9 cellular contexts compared by ENCODE assay signal in genomic region chr3:171347017-171347979, GRCh38.
DNase-seq lines count a peak whose midpoint lies in the region; ATAC-seq and TF ChIP-seq lines count a peak whose summit lies in the region.
"Had no signal": no experiment of that assay in that cellular context is flagged by ENCODE, and none has a peak within 500 bp of the region (broad histone marks: within the 10 kb centered on the region; RNA-seq: fewer than 3 reads in every experiment).

No MANE protein-coding gene starts in this region.

- H3F3A ChIP-seq in GM23248 (ENCODE audit: insufficient read depth) = peaks cover 20% of the 10 kb centered on the region

- no peaks in the 10 kb centered on the region for H3K9me3 Mint-ChIP-seq in stimulated activated memory B cell treated with anti-CD40 and anti-IgM and Interleukin-4, amounts not matched to agents 10 μg/mL and 1 μg/mL and 100 μg/mL, for 72 hours

- H3K27ac Mint-ChIP-seq in stimulated activated memory B cell treated with anti-CD40 and anti-IgM and Interleukin-4, amounts not matched to agents 10 μg/mL and 1 μg/mL and 100 μg/mL, for 72 hours = no peak overlapping the region
- H3K27ac Mint-ChIP-seq: memory B cell had no signal

- DNase-seq in GM23248 = peak; percentile 46
- peak; percentile 82 for DNase-seq in M059J (ENCODE audit: low read depth)
- DNase-seq in epithelial cell of esophagus (ENCODE audit: low read depth) = peak; percentile 60
- DNase-seq in GOT3 (lab: John Stamatoyannopoulos, UW) = no peak
- DNase-seq in activated naive CD4-positive, alpha-beta T cell (lab: John Stamatoyannopoulos, UW) = no peak
- no peak for DNase-seq in mucosa of gallbladder (ENCODE audit: low spot score)

- H3K4me2 ChIP-seq in GM23248 (ENCODE audit: unreplicated experiment) = no peak overlapping the region

- H3K36me3 Mint-ChIP-seq in stimulated activated memory B cell treated with anti-CD40 and anti-IgM and Interleukin-4, amounts not matched to agents 10 μg/mL and 1 μg/mL and 100 μg/mL, for 72 hours = no peaks in the 10 kb centered on the region

- H3K4me1 ChIP-seq in GM23248 (ENCODE audit: insufficient read depth) = peaks cover 30% of the 10 kb centered on the region

- no peak overlapping the region for H3K27ac ChIP-seq in GM23248

- 72 to 82% methylated on average over 4 of the region's 4 CpGs for WGBS in GM23248 (ENCODE audit: low coverage in 1 of 2, low lambda C conversion rate in 2 of 2, missing lambda C conversion rate in 2 of 2), 2 experiments

- H3K4me3 Mint-ChIP-seq in stimulated activated memory B cell treated with anti-CD40 and anti-IgM and Interleukin-4, amounts not matched to agents 10 μg/mL and 1 μg/mL and 100 μg/mL, for 72 hours = no peak overlapping the region
- H3K4me3 Mint-ChIP-seq: memory B cell had no signal

- H3K9me3 ChIP-seq in GM23248 (ENCODE audit: low read depth) = no peaks in the 10 kb centered on the region

- no peak overlapping the region for H3K9ac ChIP-seq in GM23248

- in situ Hi-C loops in GM23248 (cut with MboI) = no loop called here

- no peak overlapping the region for H2AFZ ChIP-seq in GM23248

- no peaks in the 10 kb centered on the region for H3K79me2 ChIP-seq in GM23248 (ENCODE audit: insufficient read depth)

- H3K4me1 Mint-ChIP-seq in stimulated activated memory B cell treated with anti-CD40 and anti-IgM and Interleukin-4, amounts not matched to agents 10 μg/mL and 1 μg/mL and 100 μg/mL, for 72 hours = peaks cover 5% of the 10 kb centered on the region

- no peaks in the 10 kb centered on the region for H3K9me2 ChIP-seq in GM23248 (ENCODE audit: insufficient read depth)

- H3K27me3 Mint-ChIP-seq in stimulated activated memory B cell treated with anti-CD40 and anti-IgM and Interleukin-4, amounts not matched to agents 10 μg/mL and 1 μg/mL and 100 μg/mL, for 72 hours = no peaks in the 10 kb centered on the region
- H3K27me3 Mint-ChIP-seq: memory B cell had no signal

- H3K4me3 ChIP-seq in GM23248 = no peak overlapping the region
- no peak overlapping the region for H3K4me3 ChIP-seq in epithelial cell of esophagus (ENCODE audit: low read length)

- no peak for TF ChIP-seq CTCF in epithelial cell of esophagus (IDR thresholded peaks at IDR 0.05; ENCODE audit: insufficient read depth, low read depth, low read length, missing control alignments)

- no peaks in the 10 kb centered on the region for H4K20me1 ChIP-seq in GM23248 (ENCODE audit: insufficient read depth)

- H3K36me3 ChIP-seq in GM23248 (ENCODE audit: low read depth) = no peaks in the 10 kb centered on the region

- no peaks in the 10 kb centered on the region; the same call in 1 of the 2 replicates for H3K27me3 ChIP-seq in GM23248 (replicated peaks; ENCODE audit: insufficient read depth)

- ATAC-seq in GM18517 (IDR thresholded peaks at IDR 0.05; ENCODE audit: unreplicated experiment) = peak; percentile 75
- ATAC-seq in stimulated activated memory B cell treated with anti-CD40 and anti-IgM and Interleukin-4, amounts not matched to agents 10 μg/mL and 1 μg/mL and 100 μg/mL, for 72 hours = peak; percentile 42

Comparison
In these comparisons a context has a peak if more than half of its experiments do, and no peak if none do; other contexts are left out.
1. DNase-seq: peak in GM23248 (single experiment), M059J (single experiment) and epithelial cell of esophagus (single experiment); none in GOT3 (single experiment), activated naive CD4-positive, alpha-beta T cell (0 of 4) and mucosa of gallbladder (single experiment).